ENCODE assay signal across 8 cellular contexts in the genomic region with DNA sequence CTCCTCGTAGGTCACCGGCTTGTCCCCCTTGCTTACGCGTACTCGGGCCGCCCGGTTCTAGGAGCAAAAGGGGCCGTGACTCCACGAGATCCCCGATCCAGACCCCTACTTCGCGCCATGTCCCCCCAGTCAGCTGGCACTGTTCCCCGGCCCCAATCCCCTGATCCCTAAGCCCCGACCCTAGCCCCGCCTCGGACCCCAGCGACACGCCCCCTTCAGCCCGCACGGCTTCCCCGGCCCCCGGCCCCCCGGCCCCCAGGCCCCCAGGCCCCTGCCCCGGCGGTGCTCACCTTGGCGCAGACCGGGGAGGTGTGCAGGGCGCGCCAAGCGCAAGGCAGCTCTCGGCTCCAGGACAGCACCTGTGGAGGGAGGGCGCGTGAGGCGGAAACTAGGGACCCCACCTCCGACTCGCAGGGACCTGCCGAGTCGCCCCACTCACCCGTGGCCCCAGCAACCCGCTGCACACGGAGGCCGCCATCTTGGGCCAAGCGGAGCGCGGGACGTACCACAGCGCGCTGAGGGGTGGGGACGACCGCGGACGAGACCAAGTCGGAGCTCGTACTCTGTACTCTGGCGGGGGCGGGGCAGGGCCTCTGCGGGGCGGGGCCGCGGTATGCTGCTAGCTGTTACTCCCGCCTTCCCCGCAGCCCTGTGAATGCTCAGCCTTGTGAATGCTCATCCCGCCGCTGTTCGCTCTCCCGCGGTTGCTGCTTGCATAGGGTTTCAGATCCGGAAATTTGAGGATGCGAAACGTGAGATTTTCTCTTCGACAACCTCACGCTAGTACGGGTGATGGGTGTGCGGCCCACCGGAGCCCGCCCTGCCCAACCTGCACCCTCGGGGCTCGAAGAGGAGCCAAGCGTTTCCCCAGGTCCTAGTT. TPM values are rescaled to one million over a fixed set of nuclear protein-coding genes. Genes with fewer than 3 reads are reported as not detected.
DNase-seq lines count a peak whose midpoint lies in the region; ATAC-seq and TF ChIP-seq lines count a peak whose summit lies in the region.

A gene (minus strand): TSS at position 500 of the 880 bp plus-strand sequence. CDS start 22 bp downstream, at position 478.

- BruUV-seq in PC-3 (replicated peaks; lab: Mats Ljungman, UMichigan) = no TSS peak

- H3K4me1 ChIP-seq in PC-3 (ENCODE audit: insufficient read depth, low read length) (peaks cover 53% of the 10 kb centered on the region), mucosa of descending colon (ENCODE audit: low read depth) (peaks cover 20% of the 10 kb centered on the region)

- H4K20me1 ChIP-seq in PC-3 (ENCODE audit: low read length) = no peaks in the 10 kb centered on the region

- CTCF ChIA-PET in PC-3 (lab: Charles Lee) = interaction anchor here (1.0 kb wide), 1 partner anchor 36 kb away, joined by 3 read pairs; no protein-coding TSS in a partner anchor

- intact Hi-C loops in PC-3 (cut with micrococcal nuclease) (no loop called here), mucosa of descending colon (cut with DNase I, micrococcal nuclease) (no loop called here)

- H3K9ac ChIP-seq in PC-3 (ENCODE audit: low read length) = peak within 1 kb of the TSS; percentile 88

- POLR2A ChIA-PET in PC-3 (lab: Charles Lee; ENCODE audit: unreplicated experiment) = interaction anchor here (0.5 to 0.7 kb wide), 8 partner anchors 35 to 1912 kb away, joined by 3 to 7 read pairs (median 4); no protein-coding TSS in a partner anchor

- H3K36me3 ChIP-seq in PC-3 (ENCODE audit: low read depth, low read length) (peaks cover 20% of the 10 kb centered on the region), mucosa of descending colon (ENCODE audit: low read depth) (no peaks in the 10 kb centered on the region)

- H3K27ac ChIP-seq in PC-3 (ENCODE audit: low read length) = peak within 1 kb of the TSS; percentile 100
- H3K27ac ChIP-seq in epithelial cell of prostate = peak within 1 kb of the TSS; percentile 97

- H2AFZ ChIP-seq in PC-3 (ENCODE audit: low read length) = peak within 1 kb of the TSS; percentile 84

- ATAC-seq in GM21619 (IDR thresholded peaks at IDR 0.05; ENCODE audit: unreplicated experiment) = peak; percentile 92
- ATAC-seq in PC-3 = peak; percentile 82
- peak; percentile 98 for ATAC-seq in mucosa of descending colon

- DNase-seq in DMS153 treated with DMSO at 0.1 percent for 48 hours (lab: John Stamatoyannopoulos, UW; ENCODE audit: unreplicated experiment) = peak; percentile 98
- peak; percentile 92 for DNase-seq in Jurkat, Clone E6-1 (ENCODE audit: low read depth, low spot score)
- DNase-seq in PC-3 = peak; percentile 88
- peak; percentile 93 for DNase-seq in activated T-cell treated with anti-CD3 and anti-CD28 coated beads for 48 hours (ENCODE audit: low read depth)
- peak; percentile 65 for DNase-seq in epithelial cell of prostate (ENCODE audit: low read depth, low spot score)
- DNase-seq in mucosa of descending colon = peak; percentile 97 to 98 (median 98)
- DNase-seq in stimulated activated CD8-positive, alpha-beta memory T cell treated with anti-CD3 and anti-CD28 coated beads, Interleukin-4, amount 100 ng/mL, for 1 hour (ENCODE audit: low read depth in 2 of 2, low spot score in 1 of 2) = peak; percentile 87 to 90

- H3K4me3 ChIP-seq in Jurkat, Clone E6-1 (ENCODE audit: low read length) = peak within 1 kb of the TSS; percentile 78
- H3K4me3 ChIP-seq in PC-3 (ENCODE audit: low read length) = peak within 1 kb of the TSS; percentile 96
- H3K4me3 ChIP-seq in mucosa of descending colon = peak within 1 kb of the TSS; percentile 57

- H3F3A ChIP-seq in PC-3 (ENCODE audit: low read length, unreplicated experiment) = peaks cover 9% of the 10 kb centered on the region

- TF ChIP-seq CTCF in PC-3 (conservative IDR thresholded peaks at IDR 0.05; ENCODE audit: low read depth, low read length) = no peak
- no peak for TF ChIP-seq CTCF in mucosa of descending colon (IDR thresholded peaks at IDR 0.05)

- peaks cover 14% of the 10 kb centered on the region for H3K79me2 ChIP-seq in PC-3 (ENCODE audit: low read length)

- H3K4me2 ChIP-seq in PC-3 (ENCODE audit: low read length) = peak within 1 kb of the TSS; percentile 94

- H3K27me3 ChIP-seq in PC-3 (ENCODE audit: low read length) = no peaks in the 10 kb centered on the region

- no peaks in the 10 kb centered on the region for H3K9me3 ChIP-seq in PC-3 (ENCODE audit: low read length)
- H3K9me3 ChIP-seq in mucosa of descending colon = no peaks in the 10 kb centered on the region

- H3K9me2 ChIP-seq in PC-3 (replicated peaks; ENCODE audit: low read length) = no peaks in the 10 kb centered on the region

RNA-seq across cellular contexts. Expression of the gene that starts here (rescaled TPM):
- 194 TPM for polyA plus RNA-seq in Jurkat, Clone E6-1 (2012; ENCODE audit: insufficient read depth, insufficient read length)
- total RNA-seq in PC-3 (2014; rRNA removed) (199 and 200 TPM in 2 replicates), mucosa of descending colon (10 to 100 TPM; 86.4 to 93.1 (median 90.2) TPM)

Comparison
In these comparisons a context has a peak if more than half of its experiments do, and no peak if none do; other contexts are left out.
1. Peak in every context shown above with its lines: DNase-seq, ATAC-seq, H3K4me3 ChIP-seq and H3K27ac ChIP-seq.